In the genomic region with DNA sequence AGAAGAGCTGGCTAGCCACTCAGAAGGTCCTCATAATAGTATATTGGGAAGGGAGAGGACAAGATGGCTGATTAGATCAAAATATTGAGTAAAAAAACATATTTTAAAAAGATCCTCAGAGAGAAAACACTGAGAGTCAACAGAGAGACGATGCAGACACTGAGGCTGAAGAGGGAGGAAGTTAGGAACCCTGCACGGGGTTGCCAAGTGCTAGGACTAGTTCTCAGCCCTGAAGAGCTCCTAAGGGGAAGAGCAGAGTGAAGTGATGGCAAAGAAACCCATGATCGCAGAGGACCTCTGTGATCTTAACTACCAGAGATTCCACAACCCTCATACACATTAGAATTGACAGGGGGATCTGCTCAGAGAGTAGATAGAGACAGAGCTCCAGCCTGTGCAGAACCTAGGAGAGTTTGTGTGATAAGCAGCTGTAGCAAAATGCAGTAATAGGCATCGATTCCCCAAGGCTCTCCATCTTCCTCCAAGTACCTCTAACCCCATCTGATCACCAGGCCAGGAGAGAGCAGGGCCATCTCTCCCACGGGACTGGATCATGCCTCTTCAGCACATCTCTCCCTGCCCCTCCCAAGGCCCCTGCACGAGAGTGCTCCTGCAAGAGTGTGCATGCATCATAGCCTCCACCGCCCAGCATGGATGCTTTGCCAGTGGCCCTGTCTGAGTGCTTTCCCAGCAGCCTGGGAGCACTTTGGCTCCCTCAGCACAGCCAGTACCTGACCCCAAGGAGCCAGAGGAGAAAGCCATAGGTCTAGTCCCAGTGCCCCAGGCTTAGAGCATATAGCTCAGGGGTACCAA, we compare ENCODE assay signal across 2 cellular contexts.
TF ChIP-seq lines count a peak whose summit lies in the region.

No MANE protein-coding gene starts in this region.

TF ChIP-seq in GM12878, 131 proteins besides CTCF, POLR2A, EP300 and RAD21 (continued from another document):
- TF ChIP-seq, protein P1, sequence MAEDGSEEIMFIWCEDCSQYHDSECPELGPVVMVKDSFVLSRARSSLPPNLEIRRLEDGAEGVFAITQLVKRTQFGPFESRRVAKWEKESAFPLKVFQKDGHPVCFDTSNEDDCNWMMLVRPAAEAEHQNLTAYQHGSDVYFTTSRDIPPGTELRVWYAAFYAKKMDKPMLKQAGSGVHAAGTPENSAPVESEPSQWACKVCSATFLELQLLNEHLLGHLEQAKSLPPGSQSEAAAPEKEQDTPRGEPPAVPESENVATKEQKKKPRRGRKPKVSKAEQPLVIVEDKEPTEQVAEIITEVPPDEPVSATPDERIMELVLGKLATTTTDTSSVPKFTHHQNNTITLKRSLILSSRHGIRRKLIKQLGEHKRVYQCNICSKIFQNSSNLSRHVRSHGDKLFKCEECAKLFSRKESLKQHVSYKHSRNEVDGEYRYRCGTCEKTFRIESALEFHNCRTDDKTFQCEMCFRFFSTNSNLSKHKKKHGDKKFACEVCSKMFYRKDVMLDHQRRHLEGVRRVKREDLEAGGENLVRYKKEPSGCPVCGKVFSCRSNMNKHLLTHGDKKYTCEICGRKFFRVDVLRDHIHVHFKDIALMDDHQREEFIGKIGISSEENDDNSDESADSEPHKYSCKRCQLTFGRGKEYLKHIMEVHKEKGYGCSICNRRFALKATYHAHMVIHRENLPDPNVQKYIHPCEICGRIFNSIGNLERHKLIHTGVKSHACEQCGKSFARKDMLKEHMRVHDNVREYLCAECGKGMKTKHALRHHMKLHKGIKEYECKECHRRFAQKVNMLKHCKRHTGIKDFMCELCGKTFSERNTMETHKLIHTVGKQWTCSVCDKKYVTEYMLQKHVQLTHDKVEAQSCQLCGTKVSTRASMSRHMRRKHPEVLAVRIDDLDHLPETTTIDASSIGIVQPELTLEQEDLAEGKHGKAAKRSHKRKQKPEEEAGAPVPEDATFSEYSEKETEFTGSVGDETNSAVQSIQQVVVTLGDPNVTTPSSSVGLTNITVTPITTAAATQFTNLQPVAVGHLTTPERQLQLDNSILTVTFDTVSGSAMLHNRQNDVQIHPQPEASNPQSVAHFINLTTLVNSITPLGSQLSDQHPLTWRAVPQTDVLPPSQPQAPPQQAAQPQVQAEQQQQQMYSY (CRISPR knock-in tag; IDR thresholded peaks at IDR 0.05) = no peak
- TF ChIP-seq NRF1 (conservative IDR thresholded peaks at IDR 0.05; ENCODE audit: low read depth, low read length) (no peak), ETV6 (conservative IDR thresholded peaks at IDR 0.05 in 1 of 2, IDR thresholded peaks at IDR 0.05 in 1 of 2; ENCODE audit: borderline replicate concordance in 1 of 2, low read depth in 1 of 2) (no peak), BACH1 (IDR thresholded peaks at IDR 0.05; ENCODE audit: borderline replicate concordance) (no peak)
TF ChIP-seq in GM12878: peak in this region for 0.

TF ChIP-seq in HepG2, 621 proteins besides CTCF, POLR2A, EP300 and RAD21 (continued from another document):
- TF ChIP-seq, protein P2, sequence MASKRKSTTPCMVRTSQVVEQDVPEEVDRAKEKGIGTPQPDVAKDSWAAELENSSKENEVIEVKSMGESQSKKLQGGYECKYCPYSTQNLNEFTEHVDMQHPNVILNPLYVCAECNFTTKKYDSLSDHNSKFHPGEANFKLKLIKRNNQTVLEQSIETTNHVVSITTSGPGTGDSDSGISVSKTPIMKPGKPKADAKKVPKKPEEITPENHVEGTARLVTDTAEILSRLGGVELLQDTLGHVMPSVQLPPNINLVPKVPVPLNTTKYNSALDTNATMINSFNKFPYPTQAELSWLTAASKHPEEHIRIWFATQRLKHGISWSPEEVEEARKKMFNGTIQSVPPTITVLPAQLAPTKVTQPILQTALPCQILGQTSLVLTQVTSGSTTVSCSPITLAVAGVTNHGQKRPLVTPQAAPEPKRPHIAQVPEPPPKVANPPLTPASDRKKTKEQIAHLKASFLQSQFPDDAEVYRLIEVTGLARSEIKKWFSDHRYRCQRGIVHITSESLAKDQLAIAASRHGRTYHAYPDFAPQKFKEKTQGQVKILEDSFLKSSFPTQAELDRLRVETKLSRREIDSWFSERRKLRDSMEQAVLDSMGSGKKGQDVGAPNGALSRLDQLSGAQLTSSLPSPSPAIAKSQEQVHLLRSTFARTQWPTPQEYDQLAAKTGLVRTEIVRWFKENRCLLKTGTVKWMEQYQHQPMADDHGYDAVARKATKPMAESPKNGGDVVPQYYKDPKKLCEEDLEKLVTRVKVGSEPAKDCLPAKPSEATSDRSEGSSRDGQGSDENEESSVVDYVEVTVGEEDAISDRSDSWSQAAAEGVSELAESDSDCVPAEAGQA (IDR thresholded peaks at IDR 0.05; ENCODE audit: low read depth) = no peak
- TF ChIP-seq, protein P2 (CRISPR knock-in tag; IDR thresholded peaks at IDR 0.05; ENCODE audit: borderline replicate concordance) = no peak
